29 cellular contexts compared by ENCODE assay signal in the genomic region with DNA sequence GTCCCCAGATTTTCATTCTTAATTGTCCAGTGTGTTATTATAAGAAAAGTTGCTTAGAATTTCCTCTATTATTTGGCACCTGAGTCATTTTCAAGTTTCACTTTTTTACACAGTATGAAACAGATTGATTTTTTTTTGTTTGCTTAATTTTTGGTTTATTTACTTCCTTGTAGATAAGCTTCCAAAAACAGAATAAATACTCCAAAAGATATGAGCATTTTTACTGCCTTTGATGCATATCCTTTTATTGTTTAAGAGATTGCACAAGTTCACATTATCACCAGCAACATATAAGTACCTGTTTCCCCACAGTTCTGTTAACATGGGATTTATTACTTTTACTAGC. TPM values are rescaled to one million over a fixed set of nuclear protein-coding genes. Genes with fewer than 3 reads are reported as not detected.
A peak's percentile ranks its signal among the peaks of the same experiment; 100 is the strongest.
DNase-seq lines count a peak whose midpoint lies in the region; ATAC-seq, FAIRE-seq and TF ChIP-seq lines count a peak whose summit lies in the region.
"Had no signal": no experiment of that assay in that cellular context is flagged by ENCODE, and none has a peak within 500 bp of the region (broad histone marks: within the 10 kb centered on the region; RNA-seq: fewer than 3 reads in every experiment).

No MANE protein-coding gene starts in this region.

- no peaks in the 10 kb centered on the region for H3K27me3 Mint-ChIP-seq in Caco-2 (ENCODE audit: insufficient read depth, unreplicated experiment)
- H3K27me3 Mint-ChIP-seq in activated T-helper 2 cell treated with anti-CD3 and anti-CD28 coated beads, Interferon-gamma antibody, Interleukin-2, Interleukin-4, amounts not matched to agents 10 μg/mL and 5 μg/mL and 100 μg/mL, durations not matched to agents 14 hours and 24 hours and 36 hours (ENCODE audit: low read depth): peaks cover 7% of the 10 kb centered on the region
- H3K27me3 Mint-ChIP-seq: activated naive CD8-positive, alpha-beta T cell treated with anti-CD3 and anti-CD28 coated beads for 36 hours had no signal

- peak overlapping the region; percentile 84 for H3K27ac Mint-ChIP-seq in Caco-2 (ENCODE audit: unreplicated experiment)
- H3K27ac Mint-ChIP-seq in activated T-helper 2 cell treated with anti-CD3 and anti-CD28 coated beads, Interferon-gamma antibody, Interleukin-2, Interleukin-4, amounts not matched to agents 10 μg/mL and 5 μg/mL and 100 μg/mL, durations not matched to agents 14 hours and 24 hours and 36 hours: no peak overlapping the region
- H3K27ac Mint-ChIP-seq: activated naive CD8-positive, alpha-beta T cell treated with anti-CD3 and anti-CD28 coated beads for 36 hours; H9; stimulated activated naive B cell treated with anti-CD40 and anti-IgM and Interleukin-4, amounts not matched to agents 10 μg/mL and 1 μg/mL and 100 μg/mL, for 72 hours had no signal

- DNase-seq in Caco-2 (no peak), HepG2 (ENCODE audit: low spot score) (peak; percentile 60), small intestine (peak; percentile 33), smooth muscle cell (lab: John Stamatoyannopoulos, UW; ENCODE audit: unreplicated experiment) (no peak)
- DNase-seq in activated T-helper 2 cell treated with anti-CD3 and anti-CD28 coated beads, Interferon-gamma antibody, Interleukin-2, Interleukin-4, amounts not matched to agents 10 μg/mL and 5 μg/mL and 100 μg/mL, durations not matched to agents 14 hours and 24 hours and 36 hours (ENCODE audit: low spot score): no peak
- DNase-seq: activated CD4-positive, alpha-beta T cell treated with anti-CD3 and anti-CD28 coated beads for 48 hours; activated naive CD8-positive, alpha-beta T cell treated with anti-CD3 and anti-CD28 coated beads for 36 hours; activated T-cell treated with anti-CD3 and anti-CD28 coated beads for 4 hours; anterior cingulate cortex; BE2C; CD8-positive, alpha-beta memory T cell; DMS153; H9; IMR-90; naive B cell; NCI-H146; NCI-H345; Peyer's patch; psoas muscle; SHP77; stimulated activated naive B cell treated with anti-CD40 and anti-IgM and Interleukin-4, amounts not matched to agents 10 μg/mL and 1 μg/mL and 100 μg/mL, for 72 hours had no signal

- H3K27ac ChIP-seq in VCaP: peak overlapping the region; percentile 82
- peak overlapping the region; percentile 62 for H3K27ac ChIP-seq in HepG2 (ENCODE audit: extremely low read length, insufficient read depth, low read length)
- H3K27ac ChIP-seq in small intestine (ENCODE audit: low read depth in 1 of 2, low read length in 1 of 2): no peak overlapping the region
- H3K27ac ChIP-seq in smooth muscle cell (ENCODE audit: low read depth): no peak overlapping the region
- H3K27ac ChIP-seq: gastroesophageal sphincter, hepatocyte, neutrophil, psoas muscle, suprapubic skin had no signal

- BruUV-seq in Caco-2 (replicated peaks; lab: Mats Ljungman, UMichigan) (no TSS peak), HepG2 (replicated peaks; lab: Mats Ljungman, UMichigan) (no TSS peak)

- H2AFZ ChIP-seq in HepG2 (ENCODE audit: low read length) (no peak overlapping the region), smooth muscle cell (ENCODE audit: low read depth) (no peak overlapping the region)
- H2AFZ ChIP-seq: hepatocyte had no signal

- peaks cover 19% of the 10 kb centered on the region for H3K9me3 Mint-ChIP-seq in Caco-2 (ENCODE audit: unreplicated experiment)
- no peaks in the 10 kb centered on the region for H3K9me3 Mint-ChIP-seq in activated T-helper 2 cell treated with anti-CD3 and anti-CD28 coated beads, Interferon-gamma antibody, Interleukin-2, Interleukin-4, amounts not matched to agents 10 μg/mL and 5 μg/mL and 100 μg/mL, durations not matched to agents 14 hours and 24 hours and 36 hours
- H3K9me3 Mint-ChIP-seq: activated naive CD8-positive, alpha-beta T cell treated with anti-CD3 and anti-CD28 coated beads for 36 hours; CD8-positive, alpha-beta memory T cell; H9 had no signal

- TF ChIP-seq CTCF in Caco-2 (IDR thresholded peaks at IDR 0.05; ENCODE audit: insufficient read depth in 1 of 2, low read depth in 1 of 2, low read length in 1 of 2, severe bottlenecking in 1 of 2, unreplicated experiment in 1 of 2) (no peak), VCaP (conservative IDR thresholded peaks at IDR 0.05) (no peak), HepG2 (CRISPR knock-in tag; IDR thresholded peaks at IDR 0.05) (no peak), smooth muscle cell (IDR thresholded peaks at IDR 0.05; ENCODE audit: borderline replicate concordance, insufficient read depth, poor library complexity, severe bottlenecking) (no peak)

- in situ Hi-C loops in HepG2 (cut with HindIII; ENCODE audit: extremely low pct_ligation_motif_present, low pct_unique_long_range_greater_than_20kb): no loop called here

- peaks cover 22% of the 10 kb centered on the region for H3K4me1 Mint-ChIP-seq in Caco-2 (ENCODE audit: low read depth, unreplicated experiment)
- H3K4me1 Mint-ChIP-seq in activated T-helper 2 cell treated with anti-CD3 and anti-CD28 coated beads, Interferon-gamma antibody, Interleukin-2, Interleukin-4, amounts not matched to agents 10 μg/mL and 5 μg/mL and 100 μg/mL, durations not matched to agents 14 hours and 24 hours and 36 hours (ENCODE audit: low read depth): peaks cover 7% of the 10 kb centered on the region

- intact Hi-C loops in Caco-2 (cut with micrococcal nuclease; ENCODE audit: unreplicated experiment) (loop anchor here (1.0 to 5.0 kb wide), 3 partner anchors 12 to 34 kb away; partner anchors contain the start of gene AHCYL1), HepG2 (cut with micrococcal nuclease; ENCODE audit: unreplicated experiment) (no loop called here)
- intact Hi-C loops in activated T-helper 2 cell treated with anti-CD3 and anti-CD28 coated beads, Interferon-gamma antibody, Interleukin-2, Interleukin-4, amounts not matched to agents 10 μg/mL and 5 μg/mL and 100 μg/mL, durations not matched to agents 14 hours and 24 hours and 36 hours (cut with micrococcal nuclease): no loop called here

- no peaks in the 10 kb centered on the region for H3F3A ChIP-seq in smooth muscle cell (ENCODE audit: low read depth)

- H3K4me2 ChIP-seq in HepG2 (ENCODE audit: low read depth, low read length) (peak overlapping the region; percentile 70), smooth muscle cell (no peak overlapping the region)
- H3K4me2 ChIP-seq: hepatocyte had no signal

- no peaks in the 10 kb centered on the region for H3K79me2 ChIP-seq in HepG2 (ENCODE audit: insufficient read depth, low read length)
- no peaks in the 10 kb centered on the region for H3K79me2 ChIP-seq in smooth muscle cell (ENCODE audit: low read depth)
- H3K79me2 ChIP-seq: hepatocyte had no signal

- H4K20me1 ChIP-seq in HepG2 (ENCODE audit: insufficient read depth, low read length) (no peaks in the 10 kb centered on the region), smooth muscle cell (ENCODE audit: low read depth) (no peaks in the 10 kb centered on the region)

- no peaks in the 10 kb centered on the region for H3K27me3 ChIP-seq in Caco-2 (replicated peaks; ENCODE audit: control insufficient read depth, insufficient read depth, low read length)
- no peaks in the 10 kb centered on the region for H3K27me3 ChIP-seq in HepG2 (ENCODE audit: control insufficient read depth in 1 of 2, insufficient read depth in 2 of 2, low read length in 2 of 2)
- H3K27me3 ChIP-seq in small intestine (ENCODE audit: control insufficient read depth in 2 of 2, insufficient read depth in 2 of 2, low read length in 2 of 2): no peaks in the 10 kb centered on the region
- no peaks in the 10 kb centered on the region for H3K27me3 ChIP-seq in smooth muscle cell (ENCODE audit: low read depth)
- H3K27me3 ChIP-seq: BE2C, gastroesophageal sphincter, hepatocyte, neutrophil, Peyer's patch, suprapubic skin had no signal

- CTCF ChIA-PET in Caco-2 (lab: Charles Lee): interaction anchor here (1.2 kb wide), 2 partner anchors 12 to 36 kb away, joined by 4 to 10 read pairs; partner anchors contain the start of gene AHCYL1
- CTCF ChIA-PET in HepG2 (lab: Yijun Ruan, JAX; ENCODE audit: low intra/inter-chr PET ratio, low total read pairs): no interaction called here

- H3K4me3 Mint-ChIP-seq in Caco-2 (ENCODE audit: unreplicated experiment): no peak overlapping the region
- no peak overlapping the region for H3K4me3 Mint-ChIP-seq in activated T-helper 2 cell treated with anti-CD3 and anti-CD28 coated beads, Interferon-gamma antibody, Interleukin-2, Interleukin-4, amounts not matched to agents 10 μg/mL and 5 μg/mL and 100 μg/mL, durations not matched to agents 14 hours and 24 hours and 36 hours (ENCODE audit: low read depth)
- H3K4me3 Mint-ChIP-seq: activated naive CD8-positive, alpha-beta T cell treated with anti-CD3 and anti-CD28 coated beads for 36 hours; CD8-positive, alpha-beta memory T cell; H9; naive B cell; stimulated activated naive B cell treated with anti-CD40 and anti-IgM and Interleukin-4, amounts not matched to agents 10 μg/mL and 1 μg/mL and 100 μg/mL, for 72 hours had no signal

- TF ChIP-seq POLR2A in HepG2 (IDR thresholded peaks at IDR 0.05; ENCODE audit: insufficient read depth in 1 of 2, low read depth in 2 of 2, low read length in 2 of 2): no peak

- H3K9ac ChIP-seq in HepG2 (ENCODE audit: insufficient read depth, low read depth, low read length) (no peak overlapping the region; the same call in 1 of the 2 replicates), smooth muscle cell (ENCODE audit: low read depth) (no peak overlapping the region)

- FAIRE-seq in HepG2 (lab: Jason Lieb, UNC) (no peak), small intestine (lab: Jason Lieb, UNC) (no peak)
- FAIRE-seq: bronchial epithelial cell, GM12892 had no signal

- H3K36me3 ChIP-seq in Caco-2 (ENCODE audit: control insufficient read depth, insufficient read depth, low read length): no peaks in the 10 kb centered on the region
- H3K36me3 ChIP-seq in HepG2 (replicated peaks in 1 of 2; ENCODE audit: control insufficient read depth in 1 of 2, insufficient read depth in 2 of 2, low read length in 2 of 2): no peaks in the 10 kb centered on the region
- H3K36me3 ChIP-seq in small intestine (ENCODE audit: control insufficient read depth in 2 of 2, insufficient read depth in 2 of 2, low read length in 2 of 2): no peaks in the 10 kb centered on the region
- H3K36me3 ChIP-seq in smooth muscle cell (ENCODE audit: low read depth): no peaks in the 10 kb centered on the region
- H3K36me3 ChIP-seq: BE2C, gastroesophageal sphincter, neutrophil, Peyer's patch, suprapubic skin had no signal

- peaks cover 41% of the 10 kb centered on the region for H3K4me1 ChIP-seq in Caco-2
- peaks cover 41% of the 10 kb centered on the region for H3K4me1 ChIP-seq in HepG2 (ENCODE audit: insufficient read depth, low read length)
- H3K4me1 ChIP-seq in small intestine (ENCODE audit: control insufficient read depth in 2 of 2, insufficient read depth in 1 of 2, low read depth in 1 of 2, low read length in 1 of 2): peaks cover 3% of the 10 kb centered on the region in 2 donors
- no peaks in the 10 kb centered on the region for H3K4me1 ChIP-seq in smooth muscle cell (ENCODE audit: low read depth)
- H3K4me1 ChIP-seq: BE2C, gastroesophageal sphincter, Peyer's patch, psoas muscle had no signal

- no peaks in the 10 kb centered on the region for H3K36me3 Mint-ChIP-seq in Caco-2 (ENCODE audit: insufficient read depth, unreplicated experiment)
- H3K36me3 Mint-ChIP-seq in activated T-helper 2 cell treated with anti-CD3 and anti-CD28 coated beads, Interferon-gamma antibody, Interleukin-2, Interleukin-4, amounts not matched to agents 10 μg/mL and 5 μg/mL and 100 μg/mL, durations not matched to agents 14 hours and 24 hours and 36 hours (ENCODE audit: low read depth): no peaks in the 10 kb centered on the region
- H3K36me3 Mint-ChIP-seq: activated naive CD8-positive, alpha-beta T cell treated with anti-CD3 and anti-CD28 coated beads for 36 hours; CD8-positive, alpha-beta memory T cell; naive B cell; stimulated activated naive B cell treated with anti-CD40 and anti-IgM and Interleukin-4, amounts not matched to agents 10 μg/mL and 1 μg/mL and 100 μg/mL, for 72 hours had no signal

- H3K9me3 ChIP-seq in Caco-2: no peaks in the 10 kb centered on the region
- H3K9me3 ChIP-seq in HepG2 (ENCODE audit: low read length): no peaks in the 10 kb centered on the region
- no peaks in the 10 kb centered on the region for H3K9me3 ChIP-seq in small intestine (ENCODE audit: control insufficient read depth, low read depth)
- H3K9me3 ChIP-seq in smooth muscle cell (replicated peaks; ENCODE audit: low read depth): no peaks in the 10 kb centered on the region
- H3K9me3 ChIP-seq: BE2C, gastroesophageal sphincter, neutrophil, Peyer's patch, psoas muscle, suprapubic skin had no signal

- H3K4me3 ChIP-seq in Caco-2 (ENCODE audit: low read depth, low read length) (no peak overlapping the region), HepG2 (replicated peaks in 1 of 3; ENCODE audit: insufficient read depth in 1 of 3, low read depth in 2 of 3, low read length in 3 of 3) (peak overlapping the region in 2 of 3 experiments; percentile 20 to 46; a peak in 2 of 6 replicates), small intestine (ENCODE audit: low read depth in 1 of 2, low read length in 2 of 2) (no peak overlapping the region), smooth muscle cell (no peak overlapping the region)
- H3K4me3 ChIP-seq: gastroesophageal sphincter, hepatocyte, Peyer's patch, psoas muscle, suprapubic skin had no signal

- TF ChIP-seq RAD21 in HepG2 (CRISPR knock-in tag; IDR thresholded peaks at IDR 0.05): no peak

- peak in 1 of 2 experiments; percentile 75; a peak in 2 of 4 replicates for TF ChIP-seq EP300 in HepG2 (IDR thresholded peaks at IDR 0.05; ENCODE audit: low read depth in 2 of 2, low read length in 2 of 2)
- no peak for TF ChIP-seq EP300 in HepG2 (CRISPR knock-in tag; IDR thresholded peaks at IDR 0.05; ENCODE audit: borderline replicate concordance)

- ATAC-seq in HepG2 (peak; percentile 61), GM18502 (IDR thresholded peaks at IDR 0.05; ENCODE audit: poor library complexity, unreplicated experiment) (no peak)
- ATAC-seq: gastroesophageal sphincter, psoas muscle had no signal

- POLR2A ChIA-PET in Caco-2 (lab: Charles Lee): interaction anchor here (1.9 kb wide), 1 partner anchor 12 kb away, joined by 8 read pairs; no protein-coding TSS in a partner anchor
- POLR2A ChIA-PET in HepG2 (lab: Yijun Ruan, JAX): interaction anchor here (0.8 to 3.1 kb wide), 3 partner anchors 11 to 36 kb away, joined by 3 to 25 read pairs (median 5); partner anchors contain the start of gene AHCYL1

RNA-seq across cellular contexts. Expression of gene AHCYL1, which starts 36.3 kb away (rescaled TPM):
- total RNA-seq in Caco-2 (2022) (62.6 and 64.2 TPM in 2 replicates), HepG2 (2016; rRNA removed; fragmentation: Illumina TruSeq; extraction: Trizol) (40.9 and 63.2 TPM in 2 replicates), smooth muscle cell (77.3 and 79.5 TPM in 2 replicates)
- total RNA-seq in HepG2 (2016; cell fraction: cytosol; rRNA removed; fragmentation: Illumina TruSeq; extraction: Trizol; ENCODE audit: low read depth): 3.7 and 5.4 TPM in 2 replicates
- total RNA-seq in HepG2 (2016; cell fraction: insoluble cytoplasmic fraction; rRNA removed; fragmentation: Illumina TruSeq; extraction: Trizol): 40.0 and 59.5 TPM in 2 replicates
- total RNA-seq in HepG2 (2016; cell fraction: membrane; rRNA removed; fragmentation: Illumina TruSeq; extraction: Trizol): 22.3 and 23.2 TPM in 2 replicates
- total RNA-seq in HepG2 (2016; cell fraction: nucleus; rRNA removed; fragmentation: Illumina TruSeq; extraction: Trizol): 37.9 and 43.8 TPM in 2 replicates
- polyA plus RNA-seq in HepG2 (2011; rRNA removed) (69.4 and 76.3 TPM in 2 replicates), small intestine (100 to 1,000 TPM in 2 of 3 donors, 10 to 100 TPM in 1; 67.6 to 159 (median 111) TPM), smooth muscle cell (115 and 144 TPM in 2 replicates)
- 38.4 and 54.0 TPM in 2 replicates for polyA plus RNA-seq in HepG2 (2011; cell fraction: cytosol; rRNA removed)
- polyA plus RNA-seq in HepG2 (2011; cell fraction: nucleus; rRNA removed): 64.7 and 65.0 TPM in 2 replicates
- 76.2 and 86.9 TPM in 2 replicates for polyA plus RNA-seq in HepG2 (2012)
- 3.1 TPM in 2 replicates for polyA plus RNA-seq in HepG2 (2016; cell fraction: cytosol; fragmentation: Illumina TruSeq; extraction: Trizol; ENCODE audit: low read depth)
- 70.3 and 75.5 TPM in 2 replicates for polyA plus RNA-seq in HepG2 (2016; cell fraction: insoluble cytoplasmic fraction; fragmentation: Illumina TruSeq; extraction: Trizol; ENCODE audit: low read depth)
- polyA plus RNA-seq in HepG2 (2016; cell fraction: membrane; fragmentation: Illumina TruSeq; extraction: Trizol; ENCODE audit: low read depth): 12.5 and 13.4 TPM in 2 replicates
- 70.7 and 72.2 TPM in 2 replicates for polyA plus RNA-seq in HepG2 (2016; cell fraction: nucleus; fragmentation: Illumina TruSeq; extraction: Trizol; ENCODE audit: insufficient read depth, low read depth)
- 45.5 and 101 TPM in 2 replicates for polyA minus RNA-seq in HepG2 (2011; rRNA and poly(A)+ RNA removed; ENCODE audit: low replicate concordance)
- 37.5 and 49.8 TPM in 2 replicates for polyA minus RNA-seq in HepG2 (2011; cell fraction: cytosol; rRNA and poly(A)+ RNA removed)
- 38.5 and 46.5 TPM in 2 replicates for polyA minus RNA-seq in HepG2 (2011; cell fraction: nucleus; rRNA and poly(A)+ RNA removed)
- 85.8 and 86.5 TPM in 2 replicates for total RNA-seq in activated T-helper 2 cell treated with anti-CD3 and anti-CD28 coated beads, Interferon-gamma antibody, Interleukin-2, Interleukin-4, amounts not matched to agents 10 μg/mL and 5 μg/mL and 100 μg/mL, durations not matched to agents 14 hours and 24 hours and 36 hours

RNA-seq across cellular contexts. Expression of gene CSF1, which starts 37.6 kb away (rescaled TPM):
- 3.7 and 3.9 TPM in 2 replicates for total RNA-seq in Caco-2 (2022)
- total RNA-seq in HepG2 (2016; rRNA removed; fragmentation: Illumina TruSeq; extraction: Trizol): 1.9 and 4.6 TPM in 2 replicates
- 0.71 and 1.2 TPM in 2 replicates for total RNA-seq in HepG2 (2016; cell fraction: cytosol; rRNA removed; fragmentation: Illumina TruSeq; extraction: Trizol; ENCODE audit: low read depth)
- total RNA-seq in HepG2 (2016; cell fraction: insoluble cytoplasmic fraction; rRNA removed; fragmentation: Illumina TruSeq; extraction: Trizol): 1.8 and 4.9 TPM in 2 replicates
- 1.3 and 2.0 TPM in 2 replicates for total RNA-seq in HepG2 (2016; cell fraction: membrane; rRNA removed; fragmentation: Illumina TruSeq; extraction: Trizol)
- 7.8 and 7.9 TPM in 2 replicates for total RNA-seq in HepG2 (2016; cell fraction: nucleus; rRNA removed; fragmentation: Illumina TruSeq; extraction: Trizol)
- 13.3 and 21.0 TPM in 2 replicates for polyA plus RNA-seq in HepG2 (2011; rRNA removed)
- polyA plus RNA-seq in HepG2 (2011; cell fraction: cytosol; rRNA removed): 10.4 and 15.2 TPM in 2 replicates
- polyA plus RNA-seq in HepG2 (2011; cell fraction: nucleus; rRNA removed): 23.0 and 27.9 TPM in 2 replicates
- 5.3 and 17.7 TPM in 2 replicates for polyA plus RNA-seq in HepG2 (2012)
- 0.42 and 0.62 TPM in 2 replicates for polyA plus RNA-seq in HepG2 (2016; cell fraction: cytosol; fragmentation: Illumina TruSeq; extraction: Trizol; ENCODE audit: low read depth)
- 1.8 and 2.7 TPM in 2 replicates for polyA plus RNA-seq in HepG2 (2016; cell fraction: insoluble cytoplasmic fraction; fragmentation: Illumina TruSeq; extraction: Trizol; ENCODE audit: low read depth)
- polyA plus RNA-seq in HepG2 (2016; cell fraction: membrane; fragmentation: Illumina TruSeq; extraction: Trizol; ENCODE audit: low read depth): 0.71 and 1.0 TPM in 2 replicates
- polyA plus RNA-seq in HepG2 (2016; cell fraction: nucleus; fragmentation: Illumina TruSeq; extraction: Trizol; ENCODE audit: insufficient read depth, low read depth): 14.8 and 15.3 TPM in 2 replicates
- polyA minus RNA-seq in HepG2 (2011; rRNA and poly(A)+ RNA removed; ENCODE audit: low replicate concordance): 1.1 and 12.0 TPM in 2 replicates
- 11.0 and 19.9 TPM in 2 replicates for polyA minus RNA-seq in HepG2 (2011; cell fraction: cytosol; rRNA and poly(A)+ RNA removed)
- 7.9 and 15.2 TPM in 2 replicates for polyA minus RNA-seq in HepG2 (2011; cell fraction: nucleus; rRNA and poly(A)+ RNA removed)
- 10 to 100 TPM in 1 of 3 donors, 1 to 10 TPM in 1, under 1 TPM in 1; 0.89 to 15.5 (median 1.1) TPM for polyA plus RNA-seq in small intestine
- total RNA-seq in smooth muscle cell: 30.9 and 43.4 TPM in 2 replicates
- 17.1 and 22.4 TPM in 2 replicates for polyA plus RNA-seq in smooth muscle cell
- total RNA-seq in activated T-helper 2 cell treated with anti-CD3 and anti-CD28 coated beads, Interferon-gamma antibody, Interleukin-2, Interleukin-4, amounts not matched to agents 10 μg/mL and 5 μg/mL and 100 μg/mL, durations not matched to agents 14 hours and 24 hours and 36 hours: 251 and 252 TPM in 2 replicates

Comparison
In these comparisons a context has a peak if more than half of its experiments do, and no peak if none do; other contexts are left out.
1. DNase-seq: peak in HepG2 (single experiment) and small intestine (single experiment); none in Caco-2 (0 of 2), smooth muscle cell (single experiment) and activated T-helper 2 cell treated with anti-CD3 and anti-CD28 coated beads, Interferon-gamma antibody, Interleukin-2, Interleukin-4, amounts not matched to agents 10 μg/mL and 5 μg/mL and 100 μg/mL, durations not matched to agents 14 hours and 24 hours and 36 hours (single experiment).
2. H3K4me3 ChIP-seq: peak in HepG2 (2 of 3); none in Caco-2 (single experiment), small intestine (0 of 2) and smooth muscle cell (single experiment).
3. H3K27ac ChIP-seq: peak in VCaP (single experiment) and HepG2 (single experiment); none in small intestine (0 of 2) and smooth muscle cell (single experiment).